ENCODE assay signal across 28 cellular contexts in genomic region chr18:35220424-35220823, GRCh38.
"Had no signal": no experiment of that assay in that cellular context is flagged by ENCODE, and none has a peak within 500 bp of the region (broad histone marks: within the 10 kb centered on the region; RNA-seq: fewer than 3 reads in every experiment).

No MANE protein-coding gene starts in this region.

- H3K27ac ChIP-seq: adrenal gland, body of pancreas, epithelial cell of prostate, esophagus squamous epithelium, gastroesophageal sphincter had no signal

- H3K9me3 ChIP-seq: adrenal gland, body of pancreas, esophagus squamous epithelium, gastroesophageal sphincter had no signal

- H3K4me1 ChIP-seq: adrenal gland, body of pancreas, esophagus squamous epithelium, gastroesophageal sphincter had no signal

- ATAC-seq: activated CD4-positive, alpha-beta T cell treated with anti-CD3 and anti-CD28 coated beads for 36 hours; activated CD8-positive, alpha-beta memory T cell treated with anti-CD3 and anti-CD28 coated beads, Interleukin-2, amount 10 ng/mL, durations not matched to agents 7 days and 5 days; activated CD8-positive, alpha-beta T cell treated with anti-CD3 and anti-CD28 coated beads, Interleukin-2, amount 10 ng/mL, durations not matched to agents 7 days and 5 days; activated naive CD8-positive, alpha-beta T cell treated with anti-CD3 and anti-CD28 coated beads, Interleukin-2, amount 50 U/mL, for 24 hours; body of pancreas; gastroesophageal sphincter had no signal

- DNase-seq: activated CD4-positive, alpha-beta memory T cell treated with anti-CD3 and anti-CD28 coated beads for 36 hours; activated CD4-positive, alpha-beta T cell treated with anti-CD3 and anti-CD28 coated beads for 36 hours; activated CD4-positive, alpha-beta T cell treated with anti-CD3 and anti-CD28 coated beads, Interleukin-2, amount 10 ng/mL, durations not matched to agents 24 days and 14 days; activated CD4-positive, CD25-positive, alpha-beta regulatory T cell; activated CD4-positive, CD25-positive, alpha-beta regulatory T cell treated with anti-CD3 and anti-CD28 coated beads, Interleukin-2, amount 50 U/mL, for 72 hours; activated CD8-positive, alpha-beta memory T cell treated with anti-CD3 and anti-CD28 coated beads, Interleukin-2, amount 10 ng/mL, durations not matched to agents 7 days and 5 days; activated CD8-positive, alpha-beta memory T cell treated with anti-CD3 and anti-CD28 coated beads, Interleukin-2, amount 50 U/mL, for 4 hours; activated CD8-positive, alpha-beta T cell treated with anti-CD3 and anti-CD28 coated beads, Interleukin-2, amount 10 ng/mL, durations not matched to agents 7 days and 5 days; activated effector memory CD4-positive, alpha-beta T cell treated with anti-CD3 and anti-CD28 coated beads, Interleukin-2, amount 50 U/mL, for 16 hours; activated naive CD4-positive, alpha-beta T cell treated with anti-CD3 and anti-CD28 coated beads for 36 hours; activated naive CD8-positive, alpha-beta T cell treated with anti-CD3 and anti-CD28 coated beads for 36 hours; activated naive CD8-positive, alpha-beta T cell treated with anti-CD3 and anti-CD28 coated beads, Interleukin-2, amount 50 U/mL, for 24 hours; activated T-cell treated with anti-CD3 and anti-CD28 coated beads, Interleukin-2, amount 50 U/mL, for 1 hour; activated T-cell treated with anti-CD3 and anti-CD28 coated beads, Interleukin-2, amount 50 U/mL, for 48 hours; adrenal gland; amygdala; aorta; body of pancreas; caudate nucleus; effector CD8-positive, alpha-beta T cell; esophagus squamous epithelium; foreskin melanocyte; T-helper 2 cell had no signal

- H3K27me3 ChIP-seq: adrenal gland, body of pancreas, esophagus squamous epithelium, gastroesophageal sphincter had no signal

- FAIRE-seq: colon, endometrium, endothelial cell of umbilical vein had no signal

- H3K4me3 ChIP-seq: adrenal gland, body of pancreas, esophagus squamous epithelium, gastroesophageal sphincter had no signal

- H3K36me3 ChIP-seq: adrenal gland, esophagus squamous epithelium, gastroesophageal sphincter had no signal
